ENCODE assay signal across 23 cellular contexts in genomic region chr3:99669879-99670555, GRCh38. TPM values are rescaled to one million over a fixed set of nuclear protein-coding genes. Genes with fewer than 3 reads are reported as not detected.
DNase-seq lines count a peak whose midpoint lies in the region; FAIRE-seq and TF ChIP-seq lines count a peak whose summit lies in the region.
"Had no signal": no experiment of that assay in that cellular context is flagged by ENCODE, and none has a peak within 500 bp of the region (broad histone marks: within the 10 kb centered on the region; RNA-seq: fewer than 3 reads in every experiment).

No MANE protein-coding gene starts in this region.

- H3K36me3 ChIP-seq in adipocyte (ENCODE audit: control insufficient read depth, insufficient read depth, low read length, severe bottlenecking) (no peaks in the 10 kb centered on the region), thyroid gland (no peaks in the 10 kb centered on the region)
- H3K36me3 ChIP-seq: BLaER1 treated with 17β-estradiol and CSF1 and Interleukin-3, amounts not matched to agents 10 nM and 100 nM; HAP-1; heart left ventricle; Peyer's patch; transverse colon had no signal

- intact Hi-C loops in thyroid gland (cut with DNase I): no loop called here

- H3K27me3 ChIP-seq in adipocyte (replicated peaks; ENCODE audit: control insufficient read depth, insufficient read depth, low read length): no peaks in the 10 kb centered on the region
- H3K27me3 ChIP-seq in thyroid gland: no peaks in the 10 kb centered on the region
- H3K27me3 ChIP-seq: BLaER1 treated with 17β-estradiol and CSF1 and Interleukin-3, amounts not matched to agents 10 nM and 100 nM; heart left ventricle; Peyer's patch; transverse colon had no signal

- no peak for DNase-seq in H54 (ENCODE audit: insufficient read length, low spot score)
- DNase-seq in adipocyte (ENCODE audit: low read depth): peak; percentile 63
- DNase-seq in epithelial cell of esophagus (ENCODE audit: low read depth): peak; percentile 54
- DNase-seq in thyroid gland: no peak
- DNase-seq in stimulated activated CD4-positive, alpha-beta T cell treated with anti-CD3 and anti-CD28 coated beads, Interleukin-15, amount 100 ng/mL, for 24 hours: no peak
- no peak for DNase-seq in OCI-M2 (lab: John Stamatoyannopoulos, UW; ENCODE audit: unreplicated experiment)
- no peak for DNase-seq in AG08396 (ENCODE audit: low spot score)
- DNase-seq: activated CD4-positive, alpha-beta memory T cell treated with anti-CD3 and anti-CD28 coated beads, Interleukin-2, amount 10 ng/mL, durations not matched to agents 7 days and 5 days; activated gamma-delta T cell; activated T-cell treated with anti-CD3 and anti-CD28 coated beads for 4 hours; heart left ventricle; NCI-H1105 treated with DMSO at 0.1 percent for 48 hours; NCI-H446 treated with DMSO at 0.1 percent for 48 hours; Peyer's patch; small intestine; stimulated activated CD4-positive, alpha-beta T cell treated with anti-CD3 and anti-CD28 coated beads, Interleukin-4, amount 100 ng/mL, for 1 hour; stimulated activated naive CD8-positive, alpha-beta T cell treated with anti-CD3 and anti-CD28 coated beads, Interleukin-15, Interleukin-2, amounts not matched to agents 100 U/mL and 50 U/mL, for 24 hours; transverse colon had no signal

- TF ChIP-seq CTCF in epithelial cell of esophagus (IDR thresholded peaks at IDR 0.05; ENCODE audit: insufficient read depth, low read depth, low read length, missing control alignments) (no peak), thyroid gland (IDR thresholded peaks at IDR 0.05) (no peak)

- peaks cover 24% of the 10 kb centered on the region for H3K4me1 ChIP-seq in adipocyte (ENCODE audit: control insufficient read depth, insufficient read depth, low read length)
- peaks cover 37 to 50% of the 10 kb centered on the region in 2 donors for H3K4me1 ChIP-seq in thyroid gland
- H3K4me1 ChIP-seq: HAP-1, Peyer's patch had no signal

- TF ChIP-seq POLR2A in H54 (IDR thresholded peaks at IDR 0.05; ENCODE audit: low read depth, low read length) (no peak), thyroid gland (IDR thresholded peaks at IDR 0.05) (no peak)

- H3K27ac ChIP-seq in thyroid gland: peak overlapping the region in 2 of 3 donors; percentile 16 to 43
- H3K27ac ChIP-seq: BLaER1 treated with 17β-estradiol and CSF1 and Interleukin-3, amounts not matched to agents 10 nM and 100 nM; Peyer's patch; transverse colon had no signal

- peak; percentile 20 for FAIRE-seq in H54 (lab: Jason Lieb, UNC)
- FAIRE-seq: GM12878, small intestine had no signal

- H3K9ac ChIP-seq in adipocyte (ENCODE audit: low read length): no peak overlapping the region
- H3K9ac ChIP-seq: BLaER1 treated with 17β-estradiol and CSF1 and Interleukin-3, amounts not matched to agents 10 nM and 100 nM had no signal

- H3K4me3 ChIP-seq in adipocyte (ENCODE audit: low read length): no peak overlapping the region
- H3K4me3 ChIP-seq in epithelial cell of esophagus (ENCODE audit: low read length): no peak overlapping the region
- no peak overlapping the region for H3K4me3 ChIP-seq in thyroid gland (replicated peaks in 1 of 3)
- H3K4me3 ChIP-seq: BLaER1 treated with 17β-estradiol and CSF1 and Interleukin-3, amounts not matched to agents 10 nM and 100 nM; GM12878; HAP-1; heart left ventricle; Peyer's patch; transverse colon had no signal

- H3K9me3 ChIP-seq in adipocyte (ENCODE audit: control insufficient read depth, low read length): no peaks in the 10 kb centered on the region
- no peaks in the 10 kb centered on the region for H3K9me3 ChIP-seq in thyroid gland
- H3K9me3 ChIP-seq: BLaER1 treated with 17β-estradiol and CSF1 and Interleukin-3, amounts not matched to agents 10 nM and 100 nM; HAP-1; heart left ventricle; Peyer's patch; transverse colon had no signal

- WGBS in thyroid gland, 2 donors: 83 to 88% methylated on average over 2 of the region's 2 CpGs

RNA-seq across cellular contexts. Expression of gene COL8A1, which starts 31.6 kb away (rescaled TPM):
- total RNA-seq in thyroid gland: 100 to 1,000 TPM in 2 of 4 donors, 10 to 100 TPM in 2; 65.6 to 156 (median 95.6) TPM
- total RNA-seq: progenitor cell of endocrine pancreas; T-helper 2 cell treated with Interferon-gamma antibody and Interleukin-4, amounts not matched to agents 100 ng/mL and 5 ng/mL, for 36 hours had no signal

Comparison
In these comparisons a context has a peak if more than half of its experiments do, and no peak if none do; other contexts are left out.
1. DNase-seq: peak in adipocyte (single experiment) and epithelial cell of esophagus (single experiment); none in H54 (single experiment), thyroid gland (0 of 2), stimulated activated CD4-positive, alpha-beta T cell treated with anti-CD3 and anti-CD28 coated beads, Interleukin-15, amount 100 ng/mL, for 24 hours (single experiment), OCI-M2 (single experiment) and AG08396 (single experiment).